ENCODE assay signal across 18 cellular contexts in genomic region chr11:69172674-69173073, GRCh38. TPM values are rescaled to one million over a fixed set of nuclear protein-coding genes. Genes with fewer than 3 reads are reported as not detected.
DNase-seq lines count a peak whose midpoint lies in the region; ATAC-seq, FAIRE-seq and TF ChIP-seq lines count a peak whose summit lies in the region.
"Had no signal": no experiment of that assay in that cellular context is flagged by ENCODE, and none has a peak within 500 bp of the region (broad histone marks: within the 10 kb centered on the region; RNA-seq: fewer than 3 reads in every experiment).

No MANE protein-coding gene starts in this region.

- 20 to 30% methylated on average over 1 of the region's 1 CpG for WGBS in testis, 2 donors

- DNase-seq in A673 (ENCODE audit: low spot score) (peak; percentile 51), GM19239 (ENCODE audit: insufficient read length, low spot score) (no peak), RPMI7951 (ENCODE audit: low read depth) (peak; percentile 15), fibroblast of mammary gland (ENCODE audit: low read depth) (peak; percentile 10), testis (no peak), HuH-7.5 (ENCODE audit: low spot score) (no peak)
- no peak for DNase-seq in stimulated activated effector memory CD8-positive, alpha-beta T cell treated with anti-CD3 and anti-CD28 coated beads, Interleukin-12 subunit alpha, Interleukin-12 subunit beta, amount 100 ng/mL, for 72 hours (ENCODE audit: low spot score in 2 of 2)
- DNase-seq: activated CD4-positive, CD25-positive, alpha-beta regulatory T cell; activated naive CD8-positive, alpha-beta T cell treated with anti-CD3 and anti-CD28 coated beads for 36 hours; activated T-cell treated with anti-CD3 and anti-CD28 coated beads for 4 hours; central memory CD4-positive, alpha-beta T cell; DMS153; kidney had no signal

- ATAC-seq in stimulated activated effector memory CD8-positive, alpha-beta T cell treated with anti-CD3 and anti-CD28 coated beads, Interleukin-12 subunit alpha, Interleukin-12 subunit beta, amount 100 ng/mL, for 72 hours = no peak
- no peak for ATAC-seq in activated CD4-positive, CD25-positive, alpha-beta regulatory T cell treated with anti-CD3 and anti-CD28 coated beads, Interleukin-2, amount 50 U/mL, for 24 hours

- peaks cover 4% of the 10 kb centered on the region for H3K9me3 ChIP-seq in A673 (ENCODE audit: low read depth, low read length, poor library complexity, severe bottlenecking)
- H3K9me3 ChIP-seq in testis = no peaks in the 10 kb centered on the region
- H3K9me3 ChIP-seq: thoracic aorta had no signal

- POLR2A ChIA-PET in A673 (lab: Charles Lee; ENCODE audit: low non-redundant PET) = no interaction called here

- intact Hi-C loops in A673 (cut with micrococcal nuclease; ENCODE audit: unreplicated experiment) = no loop called here
- intact Hi-C loops in testis (cut with DNase I; ENCODE audit: low total_unique reads) = no loop called here

- BruUV-seq in A673 (replicated peaks; lab: Mats Ljungman, UMichigan) = no TSS peak

- H3K4me3 ChIP-seq in A673 (ENCODE audit: low read depth, low read length, poor library complexity, severe bottlenecking) (no peak overlapping the region), fibroblast of mammary gland (ENCODE audit: control insufficient read depth, low read depth, low read length) (no peak overlapping the region), testis (no peak overlapping the region)
- H3K4me3 ChIP-seq: thoracic aorta had no signal

- H3K27ac ChIP-seq in A673 (ENCODE audit: low read depth, low read length, poor library complexity, severe bottlenecking) (no peak overlapping the region), testis (no peak overlapping the region)
- H3K27ac ChIP-seq: thoracic aorta had no signal

- FAIRE-seq in GM19239 (lab: Jason Lieb, UNC) = peak; percentile 61
- FAIRE-seq: kidney had no signal

- no peak for TF ChIP-seq POLR2A in testis (IDR thresholded peaks at IDR 0.05)

- H3K27me3 ChIP-seq in A673 (replicated peaks; ENCODE audit: insufficient read depth, low read depth, low read length, poor library complexity) (no peaks in the 10 kb centered on the region), testis (no peaks in the 10 kb centered on the region)

- TF ChIP-seq CTCF in A673 (conservative IDR thresholded peaks at IDR 0.05; ENCODE audit: low read depth, low read length) (no peak), fibroblast of mammary gland (conservative IDR thresholded peaks at IDR 0.05; ENCODE audit: control insufficient read depth, insufficient read depth, low read depth, low read length) (no peak), testis (IDR thresholded peaks at IDR 0.05) (no peak)

- CTCF ChIA-PET in A673 (lab: Charles Lee) = no interaction called here

- no peaks in the 10 kb centered on the region for H3K9me3 Mint-ChIP-seq in stimulated activated effector memory CD8-positive, alpha-beta T cell treated with anti-CD3 and anti-CD28 coated beads, Interleukin-12 subunit alpha, Interleukin-12 subunit beta, amount 100 ng/mL, for 72 hours

- no peaks in the 10 kb centered on the region for H3K36me3 Mint-ChIP-seq in stimulated activated effector memory CD8-positive, alpha-beta T cell treated with anti-CD3 and anti-CD28 coated beads, Interleukin-12 subunit alpha, Interleukin-12 subunit beta, amount 100 ng/mL, for 72 hours
- H3K36me3 Mint-ChIP-seq: activated naive CD8-positive, alpha-beta T cell treated with anti-CD3 and anti-CD28 coated beads for 36 hours had no signal

- no peaks in the 10 kb centered on the region for H3K4me1 Mint-ChIP-seq in stimulated activated effector memory CD8-positive, alpha-beta T cell treated with anti-CD3 and anti-CD28 coated beads, Interleukin-12 subunit alpha, Interleukin-12 subunit beta, amount 100 ng/mL, for 72 hours
- H3K4me1 Mint-ChIP-seq: B cell had no signal

- H3K4me3 Mint-ChIP-seq in stimulated activated effector memory CD8-positive, alpha-beta T cell treated with anti-CD3 and anti-CD28 coated beads, Interleukin-12 subunit alpha, Interleukin-12 subunit beta, amount 100 ng/mL, for 72 hours = no peak overlapping the region
- H3K4me3 Mint-ChIP-seq: activated naive CD8-positive, alpha-beta T cell treated with anti-CD3 and anti-CD28 coated beads for 36 hours; B cell had no signal

- H3K36me3 ChIP-seq in A673 (ENCODE audit: insufficient read depth, low read length, poor library complexity, severe bottlenecking) (no peaks in the 10 kb centered on the region), testis (ENCODE audit: low read depth, missing control alignments) (no peaks in the 10 kb centered on the region)
- H3K36me3 ChIP-seq: thoracic aorta had no signal

- no peaks in the 10 kb centered on the region for H3K4me1 ChIP-seq in A673 (ENCODE audit: insufficient read depth, low read length, poor library complexity, severe bottlenecking)
- H3K4me1 ChIP-seq in testis = no peaks in the 10 kb centered on the region

- no peak overlapping the region for H3K27ac Mint-ChIP-seq in stimulated activated effector memory CD8-positive, alpha-beta T cell treated with anti-CD3 and anti-CD28 coated beads, Interleukin-12 subunit alpha, Interleukin-12 subunit beta, amount 100 ng/mL, for 72 hours
- H3K27ac Mint-ChIP-seq: activated naive CD8-positive, alpha-beta T cell treated with anti-CD3 and anti-CD28 coated beads for 36 hours; B cell had no signal

RNA-seq across cellular contexts. Expression of gene SMIM38, which starts 16.9 kb away (rescaled TPM):
- total RNA-seq in A673 (2021) (0.59 and 0.88 TPM in 2 replicates), testis (1 to 10 TPM; 3.9 to 8.8 TPM)
- total RNA-seq in RPMI7951 (2014; rRNA removed; shearing (Covaris generic)) = not detected in 2 replicates
- polyA plus RNA-seq in testis (ENCODE audit: insufficient read depth, low read depth, low replicate concordance) = 3.3 TPM
- total RNA-seq: glomerular endothelial cell, HT1080 had no signal

Comparison
In these comparisons a context has a peak if more than half of its experiments do, and no peak if none do; other contexts are left out.
1. DNase-seq: peak in A673 (single experiment), RPMI7951 (single experiment) and fibroblast of mammary gland (single experiment); none in GM19239 (single experiment), testis (single experiment), stimulated activated effector memory CD8-positive, alpha-beta T cell treated with anti-CD3 and anti-CD28 coated beads, Interleukin-12 subunit alpha, Interleukin-12 subunit beta, amount 100 ng/mL, for 72 hours (0 of 2) and HuH-7.5 (single experiment).